In genomic region chr5:88708021-88708420, GRCh38 we compare ENCODE assay signal across 3 cellular contexts.
TF ChIP-seq lines count a peak whose summit lies in the region.

No MANE protein-coding gene starts in this region.

TF ChIP-seq in GM23338, 12 proteins besides CTCF, POLR2A, EP300 and RAD21:
- TF ChIP-seq EZH2 (IDR thresholded peaks at IDR 0.05; ENCODE audit: low read depth, unreplicated experiment) (no peak), POLR2AphosphoS5 (IDR thresholded peaks at IDR 0.05; ENCODE audit: low read depth) (no peak), NANOG (IDR thresholded peaks at IDR 0.05; ENCODE audit: borderline replicate concordance) (no peak), STAT1 (IDR thresholded peaks at IDR 0.05; ENCODE audit: unreplicated experiment) (no peak)
- TF ChIP-seq, protein P1, sequence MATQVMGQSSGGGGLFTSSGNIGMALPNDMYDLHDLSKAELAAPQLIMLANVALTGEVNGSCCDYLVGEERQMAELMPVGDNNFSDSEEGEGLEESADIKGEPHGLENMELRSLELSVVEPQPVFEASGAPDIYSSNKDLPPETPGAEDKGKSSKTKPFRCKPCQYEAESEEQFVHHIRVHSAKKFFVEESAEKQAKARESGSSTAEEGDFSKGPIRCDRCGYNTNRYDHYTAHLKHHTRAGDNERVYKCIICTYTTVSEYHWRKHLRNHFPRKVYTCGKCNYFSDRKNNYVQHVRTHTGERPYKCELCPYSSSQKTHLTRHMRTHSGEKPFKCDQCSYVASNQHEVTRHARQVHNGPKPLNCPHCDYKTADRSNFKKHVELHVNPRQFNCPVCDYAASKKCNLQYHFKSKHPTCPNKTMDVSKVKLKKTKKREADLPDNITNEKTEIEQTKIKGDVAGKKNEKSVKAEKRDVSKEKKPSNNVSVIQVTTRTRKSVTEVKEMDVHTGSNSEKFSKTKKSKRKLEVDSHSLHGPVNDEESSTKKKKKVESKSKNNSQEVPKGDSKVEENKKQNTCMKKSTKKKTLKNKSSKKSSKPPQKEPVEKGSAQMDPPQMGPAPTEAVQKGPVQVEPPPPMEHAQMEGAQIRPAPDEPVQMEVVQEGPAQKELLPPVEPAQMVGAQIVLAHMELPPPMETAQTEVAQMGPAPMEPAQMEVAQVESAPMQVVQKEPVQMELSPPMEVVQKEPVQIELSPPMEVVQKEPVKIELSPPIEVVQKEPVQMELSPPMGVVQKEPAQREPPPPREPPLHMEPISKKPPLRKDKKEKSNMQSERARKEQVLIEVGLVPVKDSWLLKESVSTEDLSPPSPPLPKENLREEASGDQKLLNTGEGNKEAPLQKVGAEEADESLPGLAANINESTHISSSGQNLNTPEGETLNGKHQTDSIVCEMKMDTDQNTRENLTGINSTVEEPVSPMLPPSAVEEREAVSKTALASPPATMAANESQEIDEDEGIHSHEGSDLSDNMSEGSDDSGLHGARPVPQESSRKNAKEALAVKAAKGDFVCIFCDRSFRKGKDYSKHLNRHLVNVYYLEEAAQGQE (IDR thresholded peaks at IDR 0.05; ENCODE audit: unreplicated experiment) = no peak

TF ChIP-seq in HCT116, 20 proteins besides CTCF, POLR2A, EP300 and RAD21:
- TF ChIP-seq FOSL1 (IDR thresholded peaks at IDR 0.05; ENCODE audit: low read depth) (no peak), ZBTB33 (IDR thresholded peaks at IDR 0.05; ENCODE audit: extremely low read depth, insufficient replicate concordance, low read length) (no peak), EGR1 (IDR thresholded peaks at IDR 0.05; ENCODE audit: low read depth) (no peak), EZH2phosphoT487 (IDR thresholded peaks at IDR 0.05; ENCODE audit: borderline replicate concordance) (no peak)
TF ChIP-seq in HCT116: peak in this region for 0.

TF ChIP-seq in GM12878, 131 proteins besides CTCF, POLR2A, EP300 and RAD21:
- TF ChIP-seq POLR2AphosphoS5 (IDR thresholded peaks at IDR 0.05; ENCODE audit: low read length) (0 out of 2 replicates have a peak, but pooled peaks have one; percentile 31), SIN3A (IDR thresholded peaks at IDR 0.05; ENCODE audit: low read depth, low read length) (no peak)
